Comparison of ENCODE assay signal across 14 cellular contexts in the genomic region with DNA sequence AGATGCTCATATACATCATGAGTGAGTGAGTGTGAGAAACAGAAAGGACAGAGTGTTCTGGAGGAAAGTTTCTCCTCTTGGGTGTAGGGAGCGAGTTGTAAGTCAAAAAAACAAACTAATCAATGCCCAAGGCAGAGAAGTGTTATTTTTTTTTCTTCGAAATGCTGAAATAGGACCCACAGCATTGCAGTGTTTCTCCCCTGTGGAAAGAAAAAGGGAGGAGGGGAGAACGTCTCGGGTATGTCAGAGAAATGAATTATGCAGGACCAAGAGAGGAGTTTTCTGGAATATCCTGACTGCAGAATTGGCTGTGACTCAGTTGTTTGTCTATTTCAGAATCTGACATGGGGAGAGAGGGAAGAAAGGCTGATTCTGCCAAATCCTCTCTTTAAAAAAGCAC.
DNase-seq lines count a peak whose midpoint lies in the region; ATAC-seq and TF ChIP-seq lines count a peak whose summit lies in the region.
"Had no signal": no experiment of that assay in that cellular context is flagged by ENCODE, and none has a peak within 500 bp of the region (broad histone marks: within the 10 kb centered on the region; RNA-seq: fewer than 3 reads in every experiment).

No MANE protein-coding gene starts in this region.

- ATAC-seq in GM18519 (IDR thresholded peaks at IDR 0.05; ENCODE audit: low FRiP score, unreplicated experiment) (no peak), GM18907 (IDR thresholded peaks at IDR 0.05; ENCODE audit: unreplicated experiment) (no peak), HG02938 (IDR thresholded peaks at IDR 0.05; ENCODE audit: unreplicated experiment) (no peak)
- ATAC-seq in naive thymus-derived CD8-positive, alpha-beta T cell, result no peak

- peak overlapping the region; percentile 93 for H3K27ac ChIP-seq in SJSA1
- H3K27ac ChIP-seq in layer of hippocampus (ENCODE audit: low read depth, low read length), result peak overlapping the region; percentile 43
- H3K27ac ChIP-seq: BLaER1 had no signal

- POLR2A ChIA-PET in naive thymus-derived CD8-positive, alpha-beta T cell (lab: Charles Lee), result no interaction called here

- H3K27ac Mint-ChIP-seq in chondrocyte (ENCODE audit: unreplicated experiment), result peak overlapping the region; percentile 91
- H3K27ac Mint-ChIP-seq in naive thymus-derived CD8-positive, alpha-beta T cell, result no peak overlapping the region
- H3K27ac Mint-ChIP-seq: activated naive CD4-positive, alpha-beta T cell treated with anti-CD3 and anti-CD28 coated beads, Interleukin-2, amount 50 U/mL, for 24 hours had no signal

- no peaks in the 10 kb centered on the region for H3K9me3 Mint-ChIP-seq in chondrocyte (ENCODE audit: low read depth)
- no peaks in the 10 kb centered on the region for H3K9me3 Mint-ChIP-seq in naive thymus-derived CD8-positive, alpha-beta T cell

- TF ChIP-seq CTCF in chondrocyte (IDR thresholded peaks at IDR 0.05), result no peak

- H3K36me3 ChIP-seq in SJSA1, result no peaks in the 10 kb centered on the region
- H3K36me3 ChIP-seq: BLaER1, tibial nerve had no signal

- H3K27me3 ChIP-seq in SJSA1 (replicated peaks) (no peaks in the 10 kb centered on the region), layer of hippocampus (ENCODE audit: control insufficient read depth, insufficient read depth, low read length) (no peaks in the 10 kb centered on the region)
- H3K27me3 ChIP-seq: BLaER1, tibial nerve had no signal

- H3K36me3 Mint-ChIP-seq in chondrocyte (ENCODE audit: low read depth), result peaks cover 5% of the 10 kb centered on the region
- H3K36me3 Mint-ChIP-seq in naive thymus-derived CD8-positive, alpha-beta T cell, result peaks cover 0 to 5% (median 2%) of the 10 kb centered on the region in 3 donors
- H3K36me3 Mint-ChIP-seq: activated naive CD4-positive, alpha-beta T cell treated with anti-CD3 and anti-CD28 coated beads, Interleukin-2, amount 50 U/mL, for 24 hours had no signal

- H3K9me3 ChIP-seq in SJSA1 (replicated peaks), result no peaks in the 10 kb centered on the region
- H3K9me3 ChIP-seq: BLaER1, tibial nerve had no signal

- peaks cover 40% of the 10 kb centered on the region for H3K4me1 ChIP-seq in SJSA1 (replicated peaks)
- H3K4me1 ChIP-seq: BLaER1 had no signal

- H3K4me1 Mint-ChIP-seq in chondrocyte (ENCODE audit: low read depth), result peaks cover 38% of the 10 kb centered on the region
- no peaks in the 10 kb centered on the region for H3K4me1 Mint-ChIP-seq in naive thymus-derived CD8-positive, alpha-beta T cell
- H3K4me1 Mint-ChIP-seq: activated naive CD4-positive, alpha-beta T cell treated with anti-CD3 and anti-CD28 coated beads, Interleukin-2, amount 50 U/mL, for 24 hours had no signal

- no peak overlapping the region for H3K4me3 ChIP-seq in SJSA1
- H3K4me3 ChIP-seq: BLaER1, skin epidermis, tibial nerve had no signal

- H3K27me3 Mint-ChIP-seq in chondrocyte (ENCODE audit: low read depth), result no peaks in the 10 kb centered on the region
- H3K27me3 Mint-ChIP-seq in naive thymus-derived CD8-positive, alpha-beta T cell, result peaks cover 0 to 8% (median 7%) of the 10 kb centered on the region in 5 donors

- H3K4me3 Mint-ChIP-seq in chondrocyte (ENCODE audit: unreplicated experiment), result peak overlapping the region; percentile 35
- no peak overlapping the region for H3K4me3 Mint-ChIP-seq in naive thymus-derived CD8-positive, alpha-beta T cell
- H3K4me3 Mint-ChIP-seq: activated naive CD4-positive, alpha-beta T cell treated with anti-CD3 and anti-CD28 coated beads, Interleukin-2, amount 50 U/mL, for 24 hours had no signal

- DNase-seq in SJSA1 (ENCODE audit: low read depth in 1 of 2, low spot score in 2 of 2), result no peak
- DNase-seq in chondrocyte (ENCODE audit: low spot score), result no peak
- DNase-seq in stromal cell of bone marrow (ENCODE audit: low read depth), result peak; percentile 47
- DNase-seq in naive thymus-derived CD8-positive, alpha-beta T cell, result no peak
- DNase-seq: NCI-H1694 treated with DMSO at 0.1 percent for 48 hours; stimulated activated CD4-positive, alpha-beta T cell treated with anti-CD3 and anti-CD28 coated beads, Interleukin-4, amount 100 ng/mL, for 4 hours had no signal
